Comparison of ENCODE assay signal across 17 cellular contexts in genomic region chr15:28942521-28943035, GRCh38. TPM values are rescaled to one million over a fixed set of nuclear protein-coding genes. Genes with fewer than 3 reads are reported as not detected.
DNase-seq lines count a peak whose midpoint lies in the region; ATAC-seq lines count a peak whose summit lies in the region.
"Had no signal": no experiment of that assay in that cellular context is flagged by ENCODE, and none has a peak within 500 bp of the region (broad histone marks: within the 10 kb centered on the region; RNA-seq: fewer than 3 reads in every experiment).

No MANE protein-coding gene starts in this region.

- peak overlapping the region; percentile 84 for H3K27ac Mint-ChIP-seq in activated naive CD8-positive, alpha-beta T cell
- no peak overlapping the region for H3K27ac Mint-ChIP-seq in activated naive CD8-positive, alpha-beta T cell treated with anti-CD3 and anti-CD28 coated beads, Interleukin-2, amount 50 U/mL, for 24 hours
- peak overlapping the region; percentile 87 to 97 (median 96) for H3K27ac Mint-ChIP-seq in naive thymus-derived CD8-positive, alpha-beta T cell
- H3K27ac Mint-ChIP-seq: activated T-helper 2 cell treated with anti-CD3 and anti-CD28 coated beads, Interferon-gamma antibody, Interleukin-2, Interleukin-4, amounts not matched to agents 10 μg/mL and 5 μg/mL and 100 μg/mL, durations not matched to agents 14 hours and 24 hours and 36 hours; dendritic cell treated with granulocyte-macrophage colony-stimulating factor and Interleukin-4, amounts not matched to agents 40 ng/mL and 50 ng/mL, for 4 days; T-helper 2 cell treated with Interferon-gamma antibody and Interleukin-4, amounts not matched to agents 5 μg/mL and 100 μg/mL, for 36 hours had no signal

- H3K36me3 Mint-ChIP-seq in activated naive CD8-positive, alpha-beta T cell, result peaks cover 20% of the 10 kb centered on the region
- peaks cover 18% of the 10 kb centered on the region for H3K36me3 Mint-ChIP-seq in activated naive CD8-positive, alpha-beta T cell treated with anti-CD3 and anti-CD28 coated beads, Interleukin-2, amount 50 U/mL, for 24 hours (ENCODE audit: low read depth)
- H3K36me3 Mint-ChIP-seq in naive thymus-derived CD8-positive, alpha-beta T cell, result peaks cover 4 to 33% (median 20%) of the 10 kb centered on the region in 3 donors

- peaks cover 84% of the 10 kb centered on the region for H3K4me1 Mint-ChIP-seq in activated naive CD8-positive, alpha-beta T cell (ENCODE audit: low read depth)
- peaks cover 75% of the 10 kb centered on the region for H3K4me1 Mint-ChIP-seq in activated naive CD8-positive, alpha-beta T cell treated with anti-CD3 and anti-CD28 coated beads, Interleukin-2, amount 50 U/mL, for 24 hours
- H3K4me1 Mint-ChIP-seq in naive thymus-derived CD8-positive, alpha-beta T cell, result peaks cover 41 to 99% (median 96%) of the 10 kb centered on the region in 4 donors

- DNase-seq in activated naive CD8-positive, alpha-beta T cell treated with anti-CD3 and anti-CD28 coated beads, Interleukin-2, amount 50 U/mL, for 24 hours, result no peak
- DNase-seq in activated CD8-positive, alpha-beta memory T cell treated with anti-CD3 and anti-CD28 coated beads, Interleukin-2, amount 50 U/mL, for 48 hours, result peak; percentile 50
- DNase-seq in naive thymus-derived CD8-positive, alpha-beta T cell, result no peak
- DNase-seq in NCI-H2081 treated with DMSO at 0.1 percent for 48 hours (lab: John Stamatoyannopoulos, UW), result no peak
- DNase-seq: amygdala, DMS53, IMR-90, NCI-H1436, NCI-H2171 treated with DMSO at 0.1 percent for 48 hours, SK-N-SH had no signal

- no peak for ATAC-seq in activated naive CD8-positive, alpha-beta T cell treated with anti-CD3 and anti-CD28 coated beads, Interleukin-2, amount 50 U/mL, for 24 hours
- ATAC-seq in naive thymus-derived CD8-positive, alpha-beta T cell, result no peak
- ATAC-seq in HG03571 (IDR thresholded peaks at IDR 0.05; ENCODE audit: unreplicated experiment) (no peak), HG02610 (IDR thresholded peaks at IDR 0.05; ENCODE audit: unreplicated experiment) (no peak)

- H3K27me3 Mint-ChIP-seq in activated naive CD8-positive, alpha-beta T cell, result no peaks in the 10 kb centered on the region
- no peaks in the 10 kb centered on the region for H3K27me3 Mint-ChIP-seq in activated naive CD8-positive, alpha-beta T cell treated with anti-CD3 and anti-CD28 coated beads, Interleukin-2, amount 50 U/mL, for 24 hours
- H3K27me3 Mint-ChIP-seq in naive thymus-derived CD8-positive, alpha-beta T cell, result no peaks in the 10 kb centered on the region

- POLR2A ChIA-PET in naive thymus-derived CD8-positive, alpha-beta T cell (lab: Charles Lee), result interaction anchor here (1.0 to 3.5 kb wide), 5 partner anchors 11 to 56 kb away, joined by 3 to 24 read pairs (median 7); partner anchors contain the start of gene APBA2

- peaks cover 3% of the 10 kb centered on the region for H3K9me3 Mint-ChIP-seq in activated naive CD8-positive, alpha-beta T cell (ENCODE audit: low read depth)
- H3K9me3 Mint-ChIP-seq in activated naive CD8-positive, alpha-beta T cell treated with anti-CD3 and anti-CD28 coated beads, Interleukin-2, amount 50 U/mL, for 24 hours, result no peaks in the 10 kb centered on the region
- H3K9me3 Mint-ChIP-seq in naive thymus-derived CD8-positive, alpha-beta T cell, result peaks cover 0 to 7% (median 0%) of the 10 kb centered on the region in 9 donors
- H3K9me3 Mint-ChIP-seq: dendritic cell treated with granulocyte-macrophage colony-stimulating factor and Interleukin-4, amounts not matched to agents 40 ng/mL and 50 ng/mL, for 4 days had no signal

- peak overlapping the region; percentile 53 for H3K4me3 Mint-ChIP-seq in activated naive CD8-positive, alpha-beta T cell
- H3K4me3 Mint-ChIP-seq in activated naive CD8-positive, alpha-beta T cell treated with anti-CD3 and anti-CD28 coated beads, Interleukin-2, amount 50 U/mL, for 24 hours, result no peak overlapping the region
- peak overlapping the region; percentile 55 to 88 (median 73) for H3K4me3 Mint-ChIP-seq in naive thymus-derived CD8-positive, alpha-beta T cell
- H3K4me3 Mint-ChIP-seq: dendritic cell treated with granulocyte-macrophage colony-stimulating factor and Interleukin-4, amounts not matched to agents 40 ng/mL and 50 ng/mL, for 4 days; T-helper 2 cell treated with Interferon-gamma antibody and Interleukin-4, amounts not matched to agents 5 μg/mL and 100 μg/mL, for 36 hours had no signal

RNA-seq across cellular contexts. Expression of gene APBA2, which starts 56.8 kb away (rescaled TPM):
- 100 to 1,000 TPM; 206 to 216 TPM for total RNA-seq in naive thymus-derived CD8-positive, alpha-beta T cell
- 100 to 1,000 TPM in 1 of 3 donors, 10 to 100 TPM in 2; 75.5 to 164 (median 95.1) TPM for polyA plus RNA-seq in naive thymus-derived CD8-positive, alpha-beta T cell
- total RNA-seq: MCF 10A had no signal
